ENCODE assay signal across 1 cellular context in the genomic region with DNA sequence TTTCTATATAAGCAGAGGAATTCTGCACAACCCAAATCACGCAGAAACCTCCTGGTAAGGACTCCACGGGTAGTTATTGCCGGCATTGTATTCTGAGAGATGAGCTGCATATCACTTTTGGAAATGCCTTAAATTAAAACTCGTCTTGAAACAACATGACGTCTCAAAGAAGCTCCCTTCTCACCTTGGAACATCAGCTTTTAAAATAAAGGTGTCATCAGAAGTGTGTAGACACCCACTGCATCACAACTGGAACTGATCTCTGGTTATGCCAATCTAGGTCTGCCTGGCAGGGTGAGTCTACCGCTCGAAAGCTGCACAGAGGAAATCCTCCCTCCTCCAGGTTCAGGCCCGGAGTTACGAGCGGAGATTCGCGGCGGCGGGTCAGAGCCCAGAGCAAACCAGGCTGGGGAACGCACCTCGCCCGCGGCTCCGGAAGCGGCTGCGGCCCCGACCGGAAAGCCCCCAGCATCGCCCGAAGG.
TF ChIP-seq lines count a peak whose summit lies in the region.

No MANE protein-coding gene starts in this region.

TF ChIP-seq in GM12878, 131 proteins besides CTCF, POLR2A, EP300 and RAD21 (continued from another document and continues in another):
- TF ChIP-seq ZBTB33 (IDR thresholded peaks at IDR 0.05) = no peak
- TF ChIP-seq RELA (IDR thresholded peaks at IDR 0.05; ENCODE audit: borderline replicate concordance, partially characterized antibody) = peak; percentile 92
- TF ChIP-seq TCF7 (IDR thresholded peaks at IDR 0.05; ENCODE audit: borderline replicate concordance) = no peak
- no peak for TF ChIP-seq CHD4 (IDR thresholded peaks at IDR 0.05)
- TF ChIP-seq, protein P1, sequence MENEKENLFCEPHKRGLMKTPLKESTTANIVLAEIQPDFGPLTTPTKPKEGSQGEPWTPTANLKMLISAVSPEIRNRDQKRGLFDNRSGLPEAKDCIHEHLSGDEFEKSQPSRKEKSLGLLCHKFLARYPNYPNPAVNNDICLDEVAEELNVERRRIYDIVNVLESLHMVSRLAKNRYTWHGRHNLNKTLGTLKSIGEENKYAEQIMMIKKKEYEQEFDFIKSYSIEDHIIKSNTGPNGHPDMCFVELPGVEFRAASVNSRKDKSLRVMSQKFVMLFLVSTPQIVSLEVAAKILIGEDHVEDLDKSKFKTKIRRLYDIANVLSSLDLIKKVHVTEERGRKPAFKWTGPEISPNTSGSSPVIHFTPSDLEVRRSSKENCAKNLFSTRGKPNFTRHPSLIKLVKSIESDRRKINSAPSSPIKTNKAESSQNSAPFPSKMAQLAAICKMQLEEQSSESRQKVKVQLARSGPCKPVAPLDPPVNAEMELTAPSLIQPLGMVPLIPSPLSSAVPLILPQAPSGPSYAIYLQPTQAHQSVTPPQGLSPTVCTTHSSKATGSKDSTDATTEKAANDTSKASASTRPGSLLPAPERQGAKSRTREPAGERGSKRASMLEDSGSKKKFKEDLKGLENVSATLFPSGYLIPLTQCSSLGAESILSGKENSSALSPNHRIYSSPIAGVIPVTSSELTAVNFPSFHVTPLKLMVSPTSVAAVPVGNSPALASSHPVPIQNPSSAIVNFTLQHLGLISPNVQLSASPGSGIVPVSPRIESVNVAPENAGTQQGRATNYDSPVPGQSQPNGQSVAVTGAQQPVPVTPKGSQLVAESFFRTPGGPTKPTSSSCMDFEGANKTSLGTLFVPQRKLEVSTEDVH (IDR thresholded peaks at IDR 0.05; ENCODE audit: low read depth, partially characterized antibody) = no peak
- TF ChIP-seq LARP7 (IDR thresholded peaks at IDR 0.05) = 0 out of 2 replicates have a peak, but pooled peaks have one; percentile 15
- TF ChIP-seq, protein P2, sequence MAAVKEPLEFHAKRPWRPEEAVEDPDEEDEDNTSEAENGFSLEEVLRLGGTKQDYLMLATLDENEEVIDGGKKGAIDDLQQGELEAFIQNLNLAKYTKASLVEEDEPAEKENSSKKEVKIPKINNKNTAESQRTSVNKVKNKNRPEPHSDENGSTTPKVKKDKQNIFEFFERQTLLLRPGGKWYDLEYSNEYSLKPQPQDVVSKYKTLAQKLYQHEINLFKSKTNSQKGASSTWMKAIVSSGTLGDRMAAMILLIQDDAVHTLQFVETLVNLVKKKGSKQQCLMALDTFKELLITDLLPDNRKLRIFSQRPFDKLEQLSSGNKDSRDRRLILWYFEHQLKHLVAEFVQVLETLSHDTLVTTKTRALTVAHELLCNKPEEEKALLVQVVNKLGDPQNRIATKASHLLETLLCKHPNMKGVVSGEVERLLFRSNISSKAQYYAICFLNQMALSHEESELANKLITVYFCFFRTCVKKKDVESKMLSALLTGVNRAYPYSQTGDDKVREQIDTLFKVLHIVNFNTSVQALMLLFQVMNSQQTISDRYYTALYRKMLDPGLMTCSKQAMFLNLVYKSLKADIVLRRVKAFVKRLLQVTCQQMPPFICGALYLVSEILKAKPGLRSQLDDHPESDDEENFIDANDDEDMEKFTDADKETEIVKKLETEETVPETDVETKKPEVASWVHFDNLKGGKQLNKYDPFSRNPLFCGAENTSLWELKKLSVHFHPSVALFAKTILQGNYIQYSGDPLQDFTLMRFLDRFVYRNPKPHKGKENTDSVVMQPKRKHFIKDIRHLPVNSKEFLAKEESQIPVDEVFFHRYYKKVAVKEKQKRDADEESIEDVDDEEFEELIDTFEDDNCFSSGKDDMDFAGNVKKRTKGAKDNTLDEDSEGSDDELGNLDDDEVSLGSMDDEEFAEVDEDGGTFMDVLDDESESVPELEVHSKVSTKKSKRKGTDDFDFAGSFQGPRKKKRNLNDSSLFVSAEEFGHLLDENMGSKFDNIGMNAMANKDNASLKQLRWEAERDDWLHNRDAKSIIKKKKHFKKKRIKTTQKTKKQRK (IDR thresholded peaks at IDR 0.05; ENCODE audit: low read depth, low read length) = no peak
- TF ChIP-seq ZZZ3 (IDR thresholded peaks at IDR 0.05; ENCODE audit: control insufficient read depth, insufficient read length, low read depth) = no peak
- peak; percentile 78 for TF ChIP-seq EED (IDR thresholded peaks at IDR 0.05; ENCODE audit: low read depth)
- no peak for TF ChIP-seq SMAD1 (IDR thresholded peaks at IDR 0.05; ENCODE audit: low read depth, partially characterized antibody)
- no peak for TF ChIP-seq BMI1 (IDR thresholded peaks at IDR 0.05; ENCODE audit: borderline replicate concordance)
- no peak for TF ChIP-seq TARDBP (IDR thresholded peaks at IDR 0.05; ENCODE audit: borderline replicate concordance)
- no peak for TF ChIP-seq TAF1 (IDR thresholded peaks at IDR 0.05; ENCODE audit: borderline replicate concordance, low read depth, low read length)
- TF ChIP-seq JUNB (IDR thresholded peaks at IDR 0.05) = no peak
- TF ChIP-seq NR2F1 (conservative IDR thresholded peaks at IDR 0.05) = no peak; the same call in 1 of the 2 replicates
- no peak for TF ChIP-seq SUPT20H (IDR thresholded peaks at IDR 0.05; ENCODE audit: borderline replicate concordance, control insufficient read depth, low read depth, low read length)
- no peak for TF ChIP-seq HDAC2 (IDR thresholded peaks at IDR 0.05)
- no peak for TF ChIP-seq STAT1 (conservative IDR thresholded peaks at IDR 0.05)
- TF ChIP-seq, protein P3, sequence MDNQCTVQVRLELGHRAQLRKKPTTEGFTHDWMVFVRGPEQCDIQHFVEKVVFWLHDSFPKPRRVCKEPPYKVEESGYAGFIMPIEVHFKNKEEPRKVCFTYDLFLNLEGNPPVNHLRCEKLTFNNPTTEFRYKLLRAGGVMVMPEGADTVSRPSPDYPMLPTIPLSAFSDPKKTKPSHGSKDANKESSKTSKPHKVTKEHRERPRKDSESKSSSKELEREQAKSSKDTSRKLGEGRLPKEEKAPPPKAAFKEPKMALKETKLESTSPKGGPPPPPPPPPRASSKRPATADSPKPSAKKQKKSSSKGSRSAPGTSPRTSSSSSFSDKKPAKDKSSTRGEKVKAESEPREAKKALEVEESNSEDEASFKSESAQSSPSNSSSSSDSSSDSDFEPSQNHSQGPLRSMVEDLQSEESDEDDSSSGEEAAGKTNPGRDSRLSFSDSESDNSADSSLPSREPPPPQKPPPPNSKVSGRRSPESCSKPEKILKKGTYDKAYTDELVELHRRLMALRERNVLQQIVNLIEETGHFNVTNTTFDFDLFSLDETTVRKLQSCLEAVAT (IDR thresholded peaks at IDR 0.05) = no peak
- TF ChIP-seq, protein P4, sequence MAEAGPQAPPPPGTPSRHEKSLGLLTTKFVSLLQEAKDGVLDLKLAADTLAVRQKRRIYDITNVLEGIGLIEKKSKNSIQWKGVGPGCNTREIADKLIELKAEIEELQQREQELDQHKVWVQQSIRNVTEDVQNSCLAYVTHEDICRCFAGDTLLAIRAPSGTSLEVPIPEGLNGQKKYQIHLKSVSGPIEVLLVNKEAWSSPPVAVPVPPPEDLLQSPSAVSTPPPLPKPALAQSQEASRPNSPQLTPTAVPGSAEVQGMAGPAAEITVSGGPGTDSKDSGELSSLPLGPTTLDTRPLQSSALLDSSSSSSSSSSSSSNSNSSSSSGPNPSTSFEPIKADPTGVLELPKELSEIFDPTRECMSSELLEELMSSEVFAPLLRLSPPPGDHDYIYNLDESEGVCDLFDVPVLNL (IDR thresholded peaks at IDR 0.05; ENCODE audit: low read depth, low read length) = 0 out of 2 replicates have a peak, but pooled peaks have one; percentile 4
- TF ChIP-seq, protein P5, sequence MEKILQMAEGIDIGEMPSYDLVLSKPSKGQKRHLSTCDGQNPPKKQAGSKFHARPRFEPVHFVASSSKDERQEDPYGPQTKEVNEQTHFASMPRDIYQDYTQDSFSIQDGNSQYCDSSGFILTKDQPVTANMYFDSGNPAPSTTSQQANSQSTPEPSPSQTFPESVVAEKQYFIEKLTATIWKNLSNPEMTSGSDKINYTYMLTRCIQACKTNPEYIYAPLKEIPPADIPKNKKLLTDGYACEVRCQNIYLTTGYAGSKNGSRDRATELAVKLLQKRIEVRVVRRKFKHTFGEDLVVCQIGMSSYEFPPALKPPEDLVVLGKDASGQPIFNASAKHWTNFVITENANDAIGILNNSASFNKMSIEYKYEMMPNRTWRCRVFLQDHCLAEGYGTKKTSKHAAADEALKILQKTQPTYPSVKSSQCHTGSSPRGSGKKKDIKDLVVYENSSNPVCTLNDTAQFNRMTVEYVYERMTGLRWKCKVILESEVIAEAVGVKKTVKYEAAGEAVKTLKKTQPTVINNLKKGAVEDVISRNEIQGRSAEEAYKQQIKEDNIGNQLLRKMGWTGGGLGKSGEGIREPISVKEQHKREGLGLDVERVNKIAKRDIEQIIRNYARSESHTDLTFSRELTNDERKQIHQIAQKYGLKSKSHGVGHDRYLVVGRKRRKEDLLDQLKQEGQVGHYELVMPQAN (conservative IDR thresholded peaks at IDR 0.05) = peak; percentile 45; the same call in 1 of the 2 replicates
- TF ChIP-seq WRNIP1 (IDR thresholded peaks at IDR 0.05; ENCODE audit: borderline replicate concordance, low read depth, low read length) = no peak
- no peak for TF ChIP-seq BRCA1 (IDR thresholded peaks at IDR 0.05; ENCODE audit: low read depth, low read length)
- TF ChIP-seq BACH1 (IDR thresholded peaks at IDR 0.05; ENCODE audit: borderline replicate concordance) = no peak; the same call in 1 of the 2 replicates
- TF ChIP-seq YBX1 (IDR thresholded peaks at IDR 0.05) = no peak
- no peak for TF ChIP-seq JUND (IDR thresholded peaks at IDR 0.05; ENCODE audit: low read depth, low read length)
- no peak for TF ChIP-seq HCFC1 (IDR thresholded peaks at IDR 0.05; ENCODE audit: low read length)
- TF ChIP-seq ASH2L (IDR thresholded peaks at IDR 0.05; ENCODE audit: borderline replicate concordance, low read depth) = 0 out of 2 replicates have a peak, but pooled peaks have one; percentile 19
- TF ChIP-seq, protein P6, sequence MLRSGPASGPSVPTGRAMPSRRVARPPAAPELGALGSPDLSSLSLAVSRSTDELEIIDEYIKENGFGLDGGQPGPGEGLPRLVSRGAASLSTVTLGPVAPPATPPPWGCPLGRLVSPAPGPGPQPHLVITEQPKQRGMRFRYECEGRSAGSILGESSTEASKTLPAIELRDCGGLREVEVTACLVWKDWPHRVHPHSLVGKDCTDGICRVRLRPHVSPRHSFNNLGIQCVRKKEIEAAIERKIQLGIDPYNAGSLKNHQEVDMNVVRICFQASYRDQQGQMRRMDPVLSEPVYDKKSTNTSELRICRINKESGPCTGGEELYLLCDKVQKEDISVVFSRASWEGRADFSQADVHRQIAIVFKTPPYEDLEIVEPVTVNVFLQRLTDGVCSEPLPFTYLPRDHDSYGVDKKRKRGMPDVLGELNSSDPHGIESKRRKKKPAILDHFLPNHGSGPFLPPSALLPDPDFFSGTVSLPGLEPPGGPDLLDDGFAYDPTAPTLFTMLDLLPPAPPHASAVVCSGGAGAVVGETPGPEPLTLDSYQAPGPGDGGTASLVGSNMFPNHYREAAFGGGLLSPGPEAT (IDR thresholded peaks at IDR 0.05; ENCODE audit: low read depth) = no peak
- no peak for TF ChIP-seq SP1 (IDR thresholded peaks at IDR 0.05; ENCODE audit: low read depth, low read length)
- TF ChIP-seq SPI1 (IDR thresholded peaks at IDR 0.05; ENCODE audit: borderline replicate concordance, insufficient read depth, low read depth, low read length) = 0 out of 2 replicates have a peak, but pooled peaks have one; percentile 0
- no peak for TF ChIP-seq ZNF622 (IDR thresholded peaks at IDR 0.05)
- TF ChIP-seq SMC3 (IDR thresholded peaks at IDR 0.05; ENCODE audit: borderline replicate concordance, low read length) = no peak
- no peak for TF ChIP-seq PAX8 (IDR thresholded peaks at IDR 0.05)
- TF ChIP-seq BCL11A (IDR thresholded peaks at IDR 0.05; ENCODE audit: low read depth, low read length) = no peak
- no peak for TF ChIP-seq NFYA (IDR thresholded peaks at IDR 0.05; ENCODE audit: borderline replicate concordance, low read depth, low read length)
- TF ChIP-seq, protein P7, sequence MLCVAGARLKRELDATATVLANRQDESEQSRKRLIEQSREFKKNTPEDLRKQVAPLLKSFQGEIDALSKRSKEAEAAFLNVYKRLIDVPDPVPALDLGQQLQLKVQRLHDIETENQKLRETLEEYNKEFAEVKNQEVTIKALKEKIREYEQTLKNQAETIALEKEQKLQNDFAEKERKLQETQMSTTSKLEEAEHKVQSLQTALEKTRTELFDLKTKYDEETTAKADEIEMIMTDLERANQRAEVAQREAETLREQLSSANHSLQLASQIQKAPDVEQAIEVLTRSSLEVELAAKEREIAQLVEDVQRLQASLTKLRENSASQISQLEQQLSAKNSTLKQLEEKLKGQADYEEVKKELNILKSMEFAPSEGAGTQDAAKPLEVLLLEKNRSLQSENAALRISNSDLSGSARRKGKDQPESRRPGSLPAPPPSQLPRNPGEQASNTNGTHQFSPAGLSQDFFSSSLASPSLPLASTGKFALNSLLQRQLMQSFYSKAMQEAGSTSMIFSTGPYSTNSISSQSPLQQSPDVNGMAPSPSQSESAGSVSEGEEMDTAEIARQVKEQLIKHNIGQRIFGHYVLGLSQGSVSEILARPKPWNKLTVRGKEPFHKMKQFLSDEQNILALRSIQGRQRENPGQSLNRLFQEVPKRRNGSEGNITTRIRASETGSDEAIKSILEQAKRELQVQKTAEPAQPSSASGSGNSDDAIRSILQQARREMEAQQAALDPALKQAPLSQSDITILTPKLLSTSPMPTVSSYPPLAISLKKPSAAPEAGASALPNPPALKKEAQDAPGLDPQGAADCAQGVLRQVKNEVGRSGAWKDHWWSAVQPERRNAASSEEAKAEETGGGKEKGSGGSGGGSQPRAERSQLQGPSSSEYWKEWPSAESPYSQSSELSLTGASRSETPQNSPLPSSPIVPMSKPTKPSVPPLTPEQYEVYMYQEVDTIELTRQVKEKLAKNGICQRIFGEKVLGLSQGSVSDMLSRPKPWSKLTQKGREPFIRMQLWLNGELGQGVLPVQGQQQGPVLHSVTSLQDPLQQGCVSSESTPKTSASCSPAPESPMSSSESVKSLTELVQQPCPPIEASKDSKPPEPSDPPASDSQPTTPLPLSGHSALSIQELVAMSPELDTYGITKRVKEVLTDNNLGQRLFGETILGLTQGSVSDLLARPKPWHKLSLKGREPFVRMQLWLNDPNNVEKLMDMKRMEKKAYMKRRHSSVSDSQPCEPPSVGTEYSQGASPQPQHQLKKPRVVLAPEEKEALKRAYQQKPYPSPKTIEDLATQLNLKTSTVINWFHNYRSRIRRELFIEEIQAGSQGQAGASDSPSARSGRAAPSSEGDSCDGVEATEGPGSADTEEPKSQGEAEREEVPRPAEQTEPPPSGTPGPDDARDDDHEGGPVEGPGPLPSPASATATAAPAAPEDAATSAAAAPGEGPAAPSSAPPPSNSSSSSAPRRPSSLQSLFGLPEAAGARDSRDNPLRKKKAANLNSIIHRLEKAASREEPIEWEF (IDR thresholded peaks at IDR 0.05; ENCODE audit: insufficient replicate concordance, low read depth, low read length) = no peak
- no peak for TF ChIP-seq KDM1A (IDR thresholded peaks at IDR 0.05; ENCODE audit: borderline replicate concordance)
